Comparison of ENCODE assay signal across 22 cellular contexts in genomic region chr2:11280713-11281112, GRCh38.
"Had no signal": no experiment of that assay in that cellular context is flagged by ENCODE, and none has a peak within 500 bp of the region (broad histone marks: within the 10 kb centered on the region; RNA-seq: fewer than 3 reads in every experiment).

No MANE protein-coding gene starts in this region.

- DNase-seq: dorsolateral prefrontal cortex; effector CD4-positive, alpha-beta T cell; effector memory CD4-positive, alpha-beta T cell; foreskin keratinocyte; heart left ventricle; hypothalamus; immature natural killer cell; left cardiac atrium; left lung; left ventricle myocardium superior; lower lobe of right lung; mesenchymal stem cell; mucosa of descending colon; naive B cell had no signal

- H3K4me3 ChIP-seq: coronary artery, dorsolateral prefrontal cortex, esophagus muscularis mucosa, gastroesophageal sphincter, heart left ventricle, hepatocyte, left lung, lower lobe of right lung, mucosa of descending colon had no signal

- ATAC-seq: foreskin keratinocyte, gastroesophageal sphincter, heart left ventricle, left cardiac atrium, left lung, left ventricle myocardium superior, lower lobe of right lung, mucosa of descending colon had no signal

- H2AFZ ChIP-seq: hepatocyte had no signal

- H3K4me2 ChIP-seq: hepatocyte had no signal

- H3K4me1 Mint-ChIP-seq: mesothelial cell of epicardium had no signal

- H3K27me3 ChIP-seq: dorsolateral prefrontal cortex, esophagus muscularis mucosa, foreskin keratinocyte, gastroesophageal sphincter, heart left ventricle, hepatocyte, left lung had no signal

- H3K27me3 Mint-ChIP-seq: naive B cell had no signal

- H3K27ac ChIP-seq: coronary artery, esophagus muscularis mucosa, foreskin keratinocyte, gastroesophageal sphincter, heart left ventricle, hepatocyte, lower lobe of right lung had no signal

- H3K27ac Mint-ChIP-seq: immature natural killer cell, mesothelial cell of epicardium, naive B cell had no signal

- FAIRE-seq: colon, frontal cortex, keratinocyte had no signal

- H3K4me1 ChIP-seq: foreskin keratinocyte, gastroesophageal sphincter had no signal

- H3K9me3 ChIP-seq: esophagus muscularis mucosa had no signal

- H3K4me3 Mint-ChIP-seq: immature natural killer cell, mesothelial cell of epicardium, naive B cell had no signal
